9 cellular contexts compared by ENCODE assay signal in the genomic region with DNA sequence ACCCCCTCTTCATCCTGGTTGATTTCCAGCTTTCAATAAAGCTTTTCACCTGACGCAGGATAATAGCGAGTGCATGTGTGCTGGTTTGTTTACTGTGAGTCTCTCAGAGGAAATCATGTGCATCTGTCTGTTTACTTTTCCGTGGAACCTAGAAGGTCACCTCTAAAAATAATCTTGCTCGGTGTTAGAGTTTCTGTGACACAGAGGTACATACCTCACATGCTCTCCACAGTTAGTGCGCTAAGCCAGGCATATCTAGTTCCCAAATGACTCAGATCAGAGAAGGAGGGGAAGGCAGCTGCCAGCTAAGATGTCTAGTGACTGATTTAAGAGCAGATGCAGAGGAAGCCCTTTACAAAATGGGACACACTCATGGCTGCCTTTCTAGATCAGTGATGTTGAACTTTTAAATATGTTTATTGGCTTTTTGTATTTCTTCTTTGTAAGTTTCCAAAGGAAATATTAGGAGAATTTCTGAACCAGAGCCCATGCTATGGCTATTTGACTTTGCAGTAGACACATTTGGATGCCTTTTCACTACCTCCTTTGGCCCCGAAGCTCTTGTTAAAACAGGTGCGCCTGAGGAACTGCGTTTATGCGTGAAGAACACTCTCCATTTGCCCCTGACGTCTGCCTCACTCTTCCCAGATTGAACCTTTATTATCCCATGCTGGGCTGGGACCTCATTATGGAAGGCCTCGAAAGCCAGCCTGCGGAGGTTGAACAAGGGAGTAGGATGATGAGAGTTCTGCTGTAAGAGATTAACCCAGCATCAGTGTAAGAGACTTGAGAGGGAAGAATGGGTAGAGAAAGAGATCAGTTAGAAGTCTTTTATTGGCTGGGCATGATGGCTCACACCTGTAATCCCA.
A peak's percentile ranks its signal among the peaks of the same experiment; 100 is the strongest.
DNase-seq lines count a peak whose midpoint lies in the region; ATAC-seq and TF ChIP-seq lines count a peak whose summit lies in the region.
"Had no signal": no experiment of that assay in that cellular context is flagged by ENCODE, and none has a peak within 500 bp of the region (broad histone marks: within the 10 kb centered on the region; RNA-seq: fewer than 3 reads in every experiment).

No MANE protein-coding gene starts in this region.

- H3K27ac ChIP-seq in esophagus muscularis mucosa (replicated peaks in 1 of 4) = peak overlapping the region in 3 of 4 donors; percentile 10 to 60 (median 50)

- no peak for TF ChIP-seq POLR2A in esophagus muscularis mucosa (IDR thresholded peaks at IDR 0.05; ENCODE audit: low read depth)
- TF ChIP-seq POLR2A in lower leg skin (IDR thresholded peaks at IDR 0.05) = no peak

- no peaks in the 10 kb centered on the region for H3K36me3 Mint-ChIP-seq in stimulated activated effector memory CD8-positive, alpha-beta T cell treated with anti-CD3 and anti-CD28 coated beads, Interleukin-12 subunit alpha, Interleukin-12 subunit beta, amount 100 ng/mL, for 72 hours

- H3K4me1 Mint-ChIP-seq in stimulated activated effector memory CD8-positive, alpha-beta T cell treated with anti-CD3 and anti-CD28 coated beads, Interleukin-12 subunit alpha, Interleukin-12 subunit beta, amount 100 ng/mL, for 72 hours = peaks cover 8% of the 10 kb centered on the region

- H3K4me3 Mint-ChIP-seq in stimulated activated effector memory CD8-positive, alpha-beta T cell treated with anti-CD3 and anti-CD28 coated beads, Interleukin-12 subunit alpha, Interleukin-12 subunit beta, amount 100 ng/mL, for 72 hours = no peak overlapping the region

- H3K4me3 ChIP-seq in esophagus muscularis mucosa = no peak overlapping the region
- H3K4me3 ChIP-seq in lower leg skin (ENCODE audit: low read depth, poor library complexity, severe bottlenecking) = no peak overlapping the region

- intact Hi-C loops in esophagus muscularis mucosa (cut with DNase I) = no loop called here
- intact Hi-C loops in lower leg skin (cut with DNase I; ENCODE audit: low total_unique reads) = no loop called here

- H3K27me3 ChIP-seq in esophagus muscularis mucosa = no peaks in the 10 kb centered on the region

- no peak for TF ChIP-seq EP300 in esophagus muscularis mucosa (IDR thresholded peaks at IDR 0.05)

- ATAC-seq in GM19397 (IDR thresholded peaks at IDR 0.05; ENCODE audit: unreplicated experiment) (peak; percentile 96), HG03196 (IDR thresholded peaks at IDR 0.05; ENCODE audit: unreplicated experiment) (peak; percentile 98)
- ATAC-seq in stimulated activated effector memory CD8-positive, alpha-beta T cell treated with anti-CD3 and anti-CD28 coated beads, Interleukin-12 subunit alpha, Interleukin-12 subunit beta, amount 100 ng/mL, for 72 hours = peak; percentile 100
- ATAC-seq: HCT116 had no signal

- DNase-seq in DMS153 treated with DMSO at 0.1 percent for 48 hours (lab: John Stamatoyannopoulos, UW; ENCODE audit: unreplicated experiment) (peak; percentile 74), NCI-H345 treated with DMSO at 0.1 percent for 48 hours (lab: John Stamatoyannopoulos, UW; ENCODE audit: unreplicated experiment) (peak; percentile 98), esophagus muscularis mucosa (ENCODE audit: extremely low spot score) (peak; percentile 89), NK-92 (lab: John Stamatoyannopoulos, UW; ENCODE audit: unreplicated experiment) (no peak), lower leg skin (ENCODE audit: low spot score in 2 of 2) (no peak)
- no peak for DNase-seq in stimulated activated effector memory CD8-positive, alpha-beta T cell treated with anti-CD3 and anti-CD28 coated beads, Interleukin-12 subunit alpha, Interleukin-12 subunit beta, amount 100 ng/mL, for 72 hours (ENCODE audit: low spot score in 2 of 2)

- peaks cover 7 to 24% (median 18%) of the 10 kb centered on the region in 4 donors for H3K4me1 ChIP-seq in esophagus muscularis mucosa

- no peaks in the 10 kb centered on the region for H3K9me3 ChIP-seq in esophagus muscularis mucosa

- WGBS in esophagus muscularis mucosa = 61% methylated on average over 12 of the region's 12 CpGs
- WGBS in lower leg skin, 2 donors = 75 to 80% methylated on average over 12 of the region's 12 CpGs

- H3K27ac Mint-ChIP-seq in stimulated activated effector memory CD8-positive, alpha-beta T cell treated with anti-CD3 and anti-CD28 coated beads, Interleukin-12 subunit alpha, Interleukin-12 subunit beta, amount 100 ng/mL, for 72 hours = no peak overlapping the region

- TF ChIP-seq CTCF in esophagus muscularis mucosa (IDR thresholded peaks at IDR 0.05) = no peak
- no peak for TF ChIP-seq CTCF in lower leg skin (IDR thresholded peaks at IDR 0.05)

- no peaks in the 10 kb centered on the region for H3K9me3 Mint-ChIP-seq in stimulated activated effector memory CD8-positive, alpha-beta T cell treated with anti-CD3 and anti-CD28 coated beads, Interleukin-12 subunit alpha, Interleukin-12 subunit beta, amount 100 ng/mL, for 72 hours

- no peaks in the 10 kb centered on the region for H3K36me3 ChIP-seq in esophagus muscularis mucosa

Comparison
In these comparisons a context has a peak if more than half of its experiments do, and no peak if none do; other contexts are left out.
1. DNase-seq: peak in DMS153 treated with DMSO at 0.1 percent for 48 hours (single experiment), NCI-H345 treated with DMSO at 0.1 percent for 48 hours (single experiment) and esophagus muscularis mucosa (single experiment); none in stimulated activated effector memory CD8-positive, alpha-beta T cell treated with anti-CD3 and anti-CD28 coated beads, Interleukin-12 subunit alpha, Interleukin-12 subunit beta, amount 100 ng/mL, for 72 hours (0 of 2), NK-92 (single experiment) and lower leg skin (0 of 2).
2. Peak in every context shown above with its lines, with median percentiles within 50 percentile points of each other: ATAC-seq.